In genomic region chr12:133038310-133038709, GRCh38 we compare ENCODE assay signal across 8 cellular contexts. TPM values are rescaled to one million over a fixed set of nuclear protein-coding genes. Genes with fewer than 3 reads are reported as not detected.
DNase-seq lines count a peak whose midpoint lies in the region; TF ChIP-seq lines count a peak whose summit lies in the region.

No MANE protein-coding gene starts in this region.

- H3K4me2 ChIP-seq in Loucy (ENCODE audit: low read depth, low read length, poor library complexity, severe bottlenecking), result peak overlapping the region; percentile 86

- peaks cover 14% of the 10 kb centered on the region for H3K4me1 ChIP-seq in Loucy (ENCODE audit: insufficient read depth, low read length, poor library complexity, severe bottlenecking)

- peaks cover 53% of the 10 kb centered on the region for H3K79me2 ChIP-seq in Loucy (ENCODE audit: insufficient read depth, low read length)

- peaks cover 13% of the 10 kb centered on the region; the same call in 1 of the 2 replicates for H3K9me3 ChIP-seq in Loucy (ENCODE audit: insufficient read depth, low read depth, low read length)

- H3K9me2 ChIP-seq in Loucy (replicated peaks; ENCODE audit: low read depth, low read length), result no peaks in the 10 kb centered on the region

- H3K4me1 Mint-ChIP-seq in CD14-positive monocyte (peaks cover 7% of the 10 kb centered on the region), nephron progenitor cell (no peaks in the 10 kb centered on the region)

- H3K9ac ChIP-seq in Loucy (ENCODE audit: low read depth, low read length, poor library complexity, severe bottlenecking), result peak overlapping the region; percentile 88

- TF ChIP-seq CTCF in CD14-positive monocyte (IDR thresholded peaks at IDR 0.05), result no peak
- no peak for TF ChIP-seq CTCF in Loucy (conservative IDR thresholded peaks at IDR 0.05; ENCODE audit: low read length)
- no peak for TF ChIP-seq CTCF in nephron progenitor cell (IDR thresholded peaks at IDR 0.05)

- H3K27me3 Mint-ChIP-seq in CD14-positive monocyte (ENCODE audit: low read depth in 3 of 3) (peaks cover 2 to 4% (median 3%) of the 10 kb centered on the region in 3 donors), nephron progenitor cell (ENCODE audit: low read depth, poor library complexity) (peaks cover 16% of the 10 kb centered on the region)

- peaks cover 38 to 92% (median 79%) of the 10 kb centered on the region in 7 donors for H3K9me3 Mint-ChIP-seq in CD14-positive monocyte
- H3K9me3 Mint-ChIP-seq in nephron progenitor cell, result peaks cover 97% of the 10 kb centered on the region

- peaks cover 7% of the 10 kb centered on the region for H4K20me1 ChIP-seq in Loucy (ENCODE audit: insufficient read depth, low read length, poor library complexity, severe bottlenecking)

- intact Hi-C loops in CD14-positive monocyte (cut with micrococcal nuclease), result loop anchor here (5.0 to 10.0 kb wide), 4 partner anchors 81 to 146 kb away; partner anchors contain the start of genes ZNF10 (in 1 of the 2), ZNF605 (in 1 of the 2) and ZNF891 (in 1 of the 2)

- H3K4me3 Mint-ChIP-seq in CD14-positive monocyte, result peak overlapping the region; percentile 83 to 95
- peak overlapping the region; percentile 91 for H3K4me3 Mint-ChIP-seq in nephron progenitor cell

- no peak overlapping the region for H2AFZ ChIP-seq in Loucy (ENCODE audit: low read length)

- no peak for DNase-seq in CD14-positive monocyte (ENCODE audit: low spot score)
- peak; percentile 5 for DNase-seq in dermis blood vessel endothelial cell
- no peak for DNase-seq in nephron progenitor cell
- DNase-seq in GF-D8 (lab: John Stamatoyannopoulos, UW), result no peak
- DNase-seq in cerebellar cortex (ENCODE audit: low spot score), result no peak
- no peak for DNase-seq in iPS-NIHi7 (ENCODE audit: extremely low spot score)
- DNase-seq in globus pallidus (ENCODE audit: low spot score), result no peak

- H3K36me3 Mint-ChIP-seq in CD14-positive monocyte (peaks cover 23 to 32% of the 10 kb centered on the region in 2 donors), nephron progenitor cell (ENCODE audit: low read depth) (peaks cover 64% of the 10 kb centered on the region)

- H3K27me3 ChIP-seq in Loucy (ENCODE audit: insufficient read depth, low read length, poor library complexity, severe bottlenecking), result no peaks in the 10 kb centered on the region

- H3K36me3 ChIP-seq in Loucy (ENCODE audit: insufficient read depth, low read length), result peaks cover 24% of the 10 kb centered on the region

- H3K4me3 ChIP-seq in Loucy (ENCODE audit: low read length, poor library complexity, severe bottlenecking), result peak overlapping the region; percentile 91

- H3F3A ChIP-seq in Loucy (ENCODE audit: low read depth), result 0 out of 2 replicates have a peak, but pooled peaks cover 4% of the 10 kb centered on the region

- H3K27ac Mint-ChIP-seq in CD14-positive monocyte (peak overlapping the region in 1 of 7 donors; percentile 53), nephron progenitor cell (no peak overlapping the region)

RNA-seq across cellular contexts. Expression of gene ZNF84, which starts 1.0 kb away (rescaled TPM):
- 1 to 10 TPM; 3.3 to 5.1 TPM for polyA plus RNA-seq in CD14-positive monocyte
- total RNA-seq in dermis blood vessel endothelial cell, result 20.5 and 31.0 TPM in 2 replicates

RNA-seq across cellular contexts. Expression of gene ZNF140, which starts 42.4 kb away (rescaled TPM):
- 10 to 100 TPM in 1 of 2 donors, 1 to 10 TPM in 1; 6.2 to 11.8 TPM for polyA plus RNA-seq in CD14-positive monocyte
- 20.1 and 22.6 TPM in 2 replicates for total RNA-seq in dermis blood vessel endothelial cell

RNA-seq across cellular contexts. Expression of gene ZNF26, which starts 52.1 kb away (rescaled TPM):
- polyA plus RNA-seq in CD14-positive monocyte, result 1 to 10 TPM; 3.3 to 3.8 TPM
- 10.1 and 19.2 TPM in 2 replicates for total RNA-seq in dermis blood vessel endothelial cell
